8 cellular contexts compared by ENCODE assay signal in the genomic region with DNA sequence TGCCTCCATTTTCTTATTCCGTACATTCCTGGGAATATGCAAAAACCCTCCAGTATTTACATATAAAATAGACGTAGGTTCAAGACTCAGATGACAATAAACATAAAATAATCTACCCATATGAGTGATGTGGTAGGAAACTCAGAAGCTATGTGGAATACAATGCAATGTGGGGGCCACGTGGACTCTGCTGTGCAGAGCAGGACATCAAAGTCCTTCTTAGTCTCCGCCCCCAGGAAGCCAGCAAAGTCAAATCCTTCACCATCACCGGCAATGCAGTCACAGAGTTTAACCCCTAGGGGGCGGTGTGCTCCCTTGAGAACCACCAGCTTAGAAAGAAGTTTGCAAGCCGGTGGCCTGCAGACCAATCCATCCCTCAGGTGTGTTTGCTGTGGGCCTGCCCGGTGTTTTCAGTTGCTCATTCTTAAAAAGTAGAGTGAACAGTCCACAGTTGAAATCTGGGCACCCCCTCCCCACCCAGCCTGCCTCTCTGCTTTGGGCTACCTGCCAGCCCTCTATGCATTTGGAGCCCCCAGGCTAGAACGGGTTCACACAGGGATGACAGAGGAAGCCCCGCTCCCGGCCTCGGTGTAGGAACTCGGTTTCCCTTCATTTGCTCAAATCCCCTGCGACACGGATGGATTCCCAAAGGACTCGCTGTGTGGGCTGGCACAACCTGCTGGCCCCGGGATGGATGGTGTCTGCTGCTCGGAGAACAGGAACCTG. TPM values are rescaled to one million over a fixed set of nuclear protein-coding genes. Genes with fewer than 3 reads are reported as not detected.
DNase-seq lines count a peak whose midpoint lies in the region; ATAC-seq, FAIRE-seq and TF ChIP-seq lines count a peak whose summit lies in the region.

No MANE protein-coding gene starts in this region.

- H3K4me3 ChIP-seq in astrocyte of the cerebellum (ENCODE audit: low read depth, low read length) (no peak overlapping the region), small intestine (ENCODE audit: low read depth in 1 of 2, low read length in 2 of 2) (no peak overlapping the region)

- WGBS in small intestine, 3 donors = 54 to 58% (median 55%) methylated on average over 18 of the region's 18 CpGs

- no peaks in the 10 kb centered on the region for H3K4me1 ChIP-seq in small intestine (ENCODE audit: control insufficient read depth in 2 of 2, insufficient read depth in 1 of 2, low read depth in 1 of 2, low read length in 1 of 2)

- TF ChIP-seq CTCF in 22Rv1 (IDR thresholded peaks at IDR 0.05) (peak; percentile 87), GM13977 (IDR thresholded peaks at IDR 0.05; ENCODE audit: extremely low read depth, insufficient read depth, missing control alignments) (peak; percentile 88), astrocyte of the cerebellum (IDR thresholded peaks at IDR 0.05; ENCODE audit: low read depth, low read length, missing control alignments) (peak; percentile 86)

- no peak for ATAC-seq in GM21360 (IDR thresholded peaks at IDR 0.05; ENCODE audit: unreplicated experiment)

- FAIRE-seq in small intestine (lab: Jason Lieb, UNC) = no peak

- in situ Hi-C loops in GM13977 (cut with MboI; ENCODE audit: low pct_unique_long_range_greater_than_20kb, low sequenced_read_pairs, unreplicated experiment) (no loop called here), astrocyte of the cerebellum (cut with HindIII; ENCODE audit: low sequenced_read_pairs) (no loop called here)

- H3K27ac ChIP-seq in 22Rv1 (no peak overlapping the region), small intestine (ENCODE audit: low read depth in 1 of 2, low read length in 1 of 2) (no peak overlapping the region)

- no peaks in the 10 kb centered on the region for H3K27me3 ChIP-seq in small intestine (ENCODE audit: control insufficient read depth in 2 of 2, insufficient read depth in 2 of 2, low read length in 2 of 2)

- H3K9me3 ChIP-seq in small intestine (ENCODE audit: control insufficient read depth, low read depth) = no peaks in the 10 kb centered on the region

- DNase-seq in GM13977 (ENCODE audit: low spot score) = peak; percentile 86
- DNase-seq in NCI-H187 (lab: John Stamatoyannopoulos, UW) = peak; percentile 34 to 35
- DNase-seq in T-helper 22 cell (ENCODE audit: low read depth) = peak; percentile 56
- peak; percentile 75 for DNase-seq in astrocyte of the cerebellum (ENCODE audit: low read depth)
- peak; percentile 69 for DNase-seq in hepatic stellate cell (ENCODE audit: low spot score)
- peak; percentile 93 for DNase-seq in small intestine

- no peaks in the 10 kb centered on the region for H3K36me3 ChIP-seq in small intestine (ENCODE audit: control insufficient read depth in 2 of 2, insufficient read depth in 2 of 2, low read length in 2 of 2)

RNA-seq across cellular contexts. Expression of a gene that starts 59.9 kb away (rescaled TPM):
- 10 to 100 TPM; 10.3 to 40.9 (median 13.2) TPM for polyA plus RNA-seq in small intestine

Comparison
In these comparisons a context has a peak if more than half of its experiments do, and no peak if none do; other contexts are left out.
1. DNase-seq: peak in every context shown above with its lines; median percentile 93 in small intestine; 86 in GM13977; 75 in astrocyte of the cerebellum; 69 in hepatic stellate cell; 56 in T-helper 22 cell; 34 in NCI-H187.